ENCODE assay signal across 8 cellular contexts in genomic region chr11:72433455-72434061, GRCh38.
A peak's percentile ranks its signal among the peaks of the same experiment; 100 is the strongest.
DNase-seq lines count a peak whose midpoint lies in the region; TF ChIP-seq lines count a peak whose summit lies in the region.

No MANE protein-coding gene starts in this region.

- H3K4me3 ChIP-seq in fibroblast of mammary gland (ENCODE audit: control insufficient read depth, low read depth, low read length) (peak overlapping the region; percentile 95), skeletal muscle cell (ENCODE audit: low read depth, low read length) (peak overlapping the region; percentile 81)

- no peak for TF ChIP-seq CTCF in fibroblast of mammary gland (conservative IDR thresholded peaks at IDR 0.05; ENCODE audit: control insufficient read depth, insufficient read depth, low read depth, low read length)

- DNase-seq in DMS 273 (lab: John Stamatoyannopoulos, UW; ENCODE audit: unreplicated experiment) = peak; percentile 43
- DNase-seq in DMS 273 treated with DMSO at 0.1 percent for 48 hours (lab: John Stamatoyannopoulos, UW) = no peak
- peak; percentile 57 for DNase-seq in SKM-1 treated with dmso at 0.1 percent for 144 hours (lab: John Stamatoyannopoulos, UW; ENCODE audit: unreplicated experiment)
- DNase-seq in fibroblast of mammary gland (ENCODE audit: low read depth) = no peak
- no peak for DNase-seq in skeletal muscle cell (ENCODE audit: low read depth)
- DNase-seq in NCI-H82 treated with DMSO at 0.1 percent for 48 hours (lab: John Stamatoyannopoulos, UW; ENCODE audit: unreplicated experiment) = no peak
- no peak for DNase-seq in activated effector memory CD4-positive, alpha-beta T cell treated with Interleukin-2 at 50 U/mL for 16 hours
- DNase-seq in activated CD4-positive, alpha-beta T cell treated with anti-CD3 and anti-CD28 coated beads, Interleukin-2, amount 50 U/mL, for 1 hour = no peak

Comparison
In these comparisons a context has a peak if more than half of its experiments do, and no peak if none do; other contexts are left out.
1. DNase-seq: peak in DMS 273 (single experiment) and SKM-1 treated with dmso at 0.1 percent for 144 hours (single experiment); none in DMS 273 treated with DMSO at 0.1 percent for 48 hours (single experiment), fibroblast of mammary gland (single experiment), skeletal muscle cell (single experiment), NCI-H82 treated with DMSO at 0.1 percent for 48 hours (single experiment), activated effector memory CD4-positive, alpha-beta T cell treated with Interleukin-2 at 50 U/mL for 16 hours (single experiment) and activated CD4-positive, alpha-beta T cell treated with anti-CD3 and anti-CD28 coated beads, Interleukin-2, amount 50 U/mL, for 1 hour (single experiment).